In genomic region chr5:107277485-107278040, GRCh38 we compare ENCODE assay signal across 17 cellular contexts.
"Had no signal": no experiment of that assay in that cellular context is flagged by ENCODE, and none has a peak within 500 bp of the region (broad histone marks: within the 10 kb centered on the region; RNA-seq: fewer than 3 reads in every experiment).

No MANE protein-coding gene starts in this region.

- ATAC-seq: left colon; naive thymus-derived CD4-positive, alpha-beta T cell; right lobe of liver had no signal

- H3K27ac ChIP-seq: hepatocyte, parathyroid adenoma, prostate gland, right lobe of liver, skin epidermis had no signal

- H3K36me3 ChIP-seq: prostate gland, right lobe of liver had no signal

- H3K27me3 ChIP-seq: hepatocyte, right lobe of liver had no signal

- DNase-seq: dermis blood vessel endothelial cell; endodermal cell; erythroblast; foreskin melanocyte; head of caudate nucleus; left colon; naive thymus-derived CD4-positive, alpha-beta T cell; nephron progenitor cell; right lobe of liver; stimulated activated CD4-positive, alpha-beta T cell treated with anti-CD3 and anti-CD28 coated beads, Interleukin-2, amount 100 ng/mL, for 24 hours; stimulated activated CD4-positive, alpha-beta T cell treated with anti-CD3 and anti-CD28 coated beads, Interleukin-4, amount 100 ng/mL, for 4 hours; stimulated activated naive CD4-positive, alpha-beta T cell treated with Interleukin-2 at 50 U/mL for 16 hours; trophoblast cell had no signal

- H3K9me3 ChIP-seq: prostate gland, right lobe of liver had no signal

- H3K4me3 ChIP-seq: hepatocyte, prostate gland, right lobe of liver, skin epidermis had no signal

- H3K4me1 ChIP-seq: parathyroid adenoma, prostate gland, right lobe of liver had no signal
